ENCODE assay signal across 13 cellular contexts in the genomic region with DNA sequence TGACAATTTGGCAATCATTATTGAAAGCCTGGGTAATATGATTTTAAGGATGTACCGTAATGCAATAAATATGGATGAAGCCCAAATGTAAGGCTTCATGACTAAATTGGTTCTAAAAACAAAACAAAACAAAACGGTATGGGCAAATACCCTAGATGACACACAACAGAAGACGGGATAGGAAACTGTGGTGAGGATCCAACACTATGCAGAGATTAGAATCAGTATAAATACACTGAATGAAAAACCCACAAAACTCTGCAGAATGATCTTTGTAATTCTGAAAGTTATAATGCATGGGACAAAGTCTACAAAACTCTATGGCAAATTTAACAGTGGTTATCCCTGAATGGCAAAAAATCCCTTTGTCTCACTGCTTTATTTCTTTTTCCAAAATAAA. TPM values are rescaled to one million over a fixed set of nuclear protein-coding genes. Genes with fewer than 3 reads are reported as not detected.
DNase-seq lines count a peak whose midpoint lies in the region; ATAC-seq and TF ChIP-seq lines count a peak whose summit lies in the region.
"Had no signal": no experiment of that assay in that cellular context is flagged by ENCODE, and none has a peak within 500 bp of the region (broad histone marks: within the 10 kb centered on the region; RNA-seq: fewer than 3 reads in every experiment).

No MANE protein-coding gene starts in this region.

- no peaks in the 10 kb centered on the region for H3K36me3 ChIP-seq in PC-3 (ENCODE audit: low read depth, low read length)
- peaks cover 7% of the 10 kb centered on the region for H3K36me3 ChIP-seq in brain microvascular endothelial cell (replicated peaks)
- no peaks in the 10 kb centered on the region for H3K36me3 ChIP-seq in osteoblast (ENCODE audit: insufficient read depth, low read length)

- peak; percentile 21; the same call in 1 of the 2 replicates for ATAC-seq in PC-3

- in situ Hi-C loops in brain microvascular endothelial cell (cut with HindIII; ENCODE audit: low pct_ligation_motif_present, low sequenced_read_pairs): no loop called here

- intact Hi-C loops in PC-3 (cut with micrococcal nuclease): loop anchor here (1.0 to 2.0 kb wide), 6 partner anchors 57 to 189 kb away; partner anchors contain the start of gene MALSU1

- POLR2A ChIA-PET in PC-3 (lab: Charles Lee; ENCODE audit: unreplicated experiment): interaction anchor here (0.7 kb wide), 1 partner anchor 13 kb away, joined by 4 read pairs; no protein-coding TSS in a partner anchor

- peak overlapping the region; percentile 85 for H3K27ac ChIP-seq in PC-3 (ENCODE audit: low read length)
- peak overlapping the region; percentile 45 for H3K27ac ChIP-seq in brain microvascular endothelial cell
- H3K27ac ChIP-seq in osteoblast (ENCODE audit: low read depth, low read length): no peak overlapping the region

- no peaks in the 10 kb centered on the region for H3K9me2 ChIP-seq in PC-3 (replicated peaks; ENCODE audit: low read length)

- H3K4me2 ChIP-seq in PC-3 (ENCODE audit: low read length) (peak overlapping the region; percentile 75), osteoblast (ENCODE audit: insufficient read depth, low read length) (peak overlapping the region; percentile 48)

- H3K4me1 ChIP-seq in PC-3 (ENCODE audit: insufficient read depth, low read length): peaks cover 38% of the 10 kb centered on the region
- H3K4me1 ChIP-seq in osteoblast (ENCODE audit: insufficient read depth, low read length): peaks cover 18% of the 10 kb centered on the region

- H3K27ac Mint-ChIP-seq in activated T-cell treated with anti-CD3 and anti-CD28 coated beads, Interleukin-2, amount 50 U/mL, for 24 hours: peak overlapping the region; percentile 76
- H3K27ac Mint-ChIP-seq: dendritic cell treated with granulocyte-macrophage colony-stimulating factor and Interleukin-4, amounts not matched to agents 40 ng/mL and 50 ng/mL, for 4 days had no signal

- no peak overlapping the region for H3K4me3 Mint-ChIP-seq in activated T-cell treated with anti-CD3 and anti-CD28 coated beads, Interleukin-2, amount 50 U/mL, for 24 hours
- H3K4me3 Mint-ChIP-seq: dendritic cell treated with granulocyte-macrophage colony-stimulating factor and Interleukin-4, amounts not matched to agents 40 ng/mL and 50 ng/mL, for 4 days had no signal

- H2AFZ ChIP-seq in PC-3 (ENCODE audit: low read length) (no peak overlapping the region), osteoblast (ENCODE audit: low read length) (no peak overlapping the region)

- H3K4me3 ChIP-seq in PC-3 (ENCODE audit: low read length): peak overlapping the region; percentile 54; the same call in 1 of the 2 replicates
- no peak overlapping the region for H3K4me3 ChIP-seq in brain microvascular endothelial cell (ENCODE audit: low read depth, low read length)
- no peak overlapping the region for H3K4me3 ChIP-seq in osteoblast (ENCODE audit: insufficient read depth, low read length)

- H3K27me3 ChIP-seq in PC-3 (ENCODE audit: low read length) (no peaks in the 10 kb centered on the region), brain microvascular endothelial cell (replicated peaks) (no peaks in the 10 kb centered on the region), osteoblast (ENCODE audit: insufficient read depth, low read length) (no peaks in the 10 kb centered on the region)

- CTCF ChIA-PET in PC-3 (lab: Charles Lee): no interaction called here

- peaks cover 20% of the 10 kb centered on the region for H3K27me3 Mint-ChIP-seq in activated T-cell treated with anti-CD3 and anti-CD28 coated beads, Interleukin-2, amount 50 U/mL, for 24 hours
- H3K27me3 Mint-ChIP-seq: dendritic cell treated with granulocyte-macrophage colony-stimulating factor and Interleukin-4, amounts not matched to agents 40 ng/mL and 50 ng/mL, for 4 days had no signal

- H3K9me3 ChIP-seq in PC-3 (ENCODE audit: low read length): no peaks in the 10 kb centered on the region
- no peaks in the 10 kb centered on the region for H3K9me3 ChIP-seq in osteoblast (ENCODE audit: low read depth, low read length)

- H3K36me3 Mint-ChIP-seq in activated T-cell treated with anti-CD3 and anti-CD28 coated beads, Interleukin-2, amount 50 U/mL, for 24 hours (ENCODE audit: low read depth): no peaks in the 10 kb centered on the region

- H3F3A ChIP-seq in PC-3 (ENCODE audit: low read length, unreplicated experiment): peaks cover 7% of the 10 kb centered on the region

- DNase-seq in activated T-cell treated with anti-CD3 and anti-CD28 coated beads, Interleukin-2, amount 50 U/mL, for 24 hours: no peak
- DNase-seq in activated T-cell treated with anti-CD3 and anti-CD28 coated beads for 4 hours (no peak), PC-3 (peak; percentile 39), brain microvascular endothelial cell (peak; percentile 56), osteoblast (ENCODE audit: insufficient read length, low spot score, missing footprints) (no peak), NCI-H2227 treated with DMSO at 0.1 percent for 48 hours (lab: John Stamatoyannopoulos, UW) (no peak), epidermal melanocyte (ENCODE audit: insufficient read length, low spot score) (no peak), HUDEP-2 (lab: John Stamatoyannopoulos, UW; ENCODE audit: unreplicated experiment in 76 of 76) (no peak)
- DNase-seq: amniotic stem cell; MV-4-11; stimulated activated CD4-positive, alpha-beta T cell treated with anti-CD3 and anti-CD28 coated beads, Interleukin-4, amount 100 ng/mL, for 24 hours; stimulated activated naive CD4-positive, alpha-beta T cell treated with Interleukin-2 at 50 U/mL for 16 hours had no signal

- peaks cover 33% of the 10 kb centered on the region for H3K4me1 Mint-ChIP-seq in activated T-cell treated with anti-CD3 and anti-CD28 coated beads, Interleukin-2, amount 50 U/mL, for 24 hours (ENCODE audit: low read depth)

- H4K20me1 ChIP-seq in PC-3 (ENCODE audit: low read length) (no peaks in the 10 kb centered on the region), osteoblast (ENCODE audit: insufficient read depth, low read length) (no peaks in the 10 kb centered on the region)

- H3K79me2 ChIP-seq in PC-3 (ENCODE audit: low read length) (no peaks in the 10 kb centered on the region), osteoblast (ENCODE audit: insufficient read depth, low read length) (no peaks in the 10 kb centered on the region)

- H3K9me3 Mint-ChIP-seq in activated T-cell treated with anti-CD3 and anti-CD28 coated beads, Interleukin-2, amount 50 U/mL, for 24 hours: no peaks in the 10 kb centered on the region
- H3K9me3 Mint-ChIP-seq: dendritic cell treated with granulocyte-macrophage colony-stimulating factor and Interleukin-4, amounts not matched to agents 40 ng/mL and 50 ng/mL, for 4 days had no signal

- TF ChIP-seq CTCF in PC-3 (conservative IDR thresholded peaks at IDR 0.05; ENCODE audit: low read depth, low read length) (no peak), brain microvascular endothelial cell (IDR thresholded peaks at IDR 0.05; ENCODE audit: low read depth, low read length, missing control alignments) (no peak), osteoblast (IDR thresholded peaks at IDR 0.05; ENCODE audit: extremely low read depth, low read depth, low read length) (no peak)

- H3K9ac ChIP-seq in PC-3 (ENCODE audit: low read length): peak overlapping the region; percentile 61

- BruUV-seq in PC-3 (replicated peaks; lab: Mats Ljungman, UMichigan): no TSS peak

RNA-seq across cellular contexts. Expression of gene MALSU1, which starts 57.6 kb away (rescaled TPM):
- total RNA-seq in PC-3 (2014; rRNA removed) (284 and 306 TPM in 2 replicates), osteoblast (38.4 and 43.6 TPM in 2 replicates)

Comparison
In these comparisons a context has a peak if more than half of its experiments do, and no peak if none do; other contexts are left out.
1. DNase-seq: peak in PC-3 (single experiment) and brain microvascular endothelial cell (single experiment); none in activated T-cell treated with anti-CD3 and anti-CD28 coated beads, Interleukin-2, amount 50 U/mL, for 24 hours (single experiment), activated T-cell treated with anti-CD3 and anti-CD28 coated beads for 4 hours (single experiment), osteoblast (single experiment), NCI-H2227 treated with DMSO at 0.1 percent for 48 hours (single experiment), epidermal melanocyte (single experiment) and HUDEP-2 (0 of 76).